29 cellular contexts compared by ENCODE assay signal in the genomic region with DNA sequence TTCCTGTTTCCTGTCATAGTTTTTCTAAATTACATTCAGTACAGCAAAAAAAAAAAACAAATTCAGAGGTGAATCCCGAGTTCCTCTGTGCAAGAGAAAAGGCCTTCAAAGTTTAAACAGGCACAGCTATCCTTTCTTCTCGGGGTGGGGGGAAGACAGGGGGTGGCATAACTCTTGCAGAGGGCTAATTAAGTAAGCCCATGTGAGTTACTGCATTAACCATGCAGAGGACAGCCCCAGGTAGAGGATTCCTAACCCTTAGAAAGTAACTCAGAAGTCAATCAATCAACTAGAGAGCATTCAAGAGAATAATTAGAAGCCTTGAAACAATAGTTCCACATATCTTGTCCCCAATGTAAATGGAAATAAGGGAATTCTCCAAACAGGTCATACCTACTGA.
"Had no signal": no experiment of that assay in that cellular context is flagged by ENCODE, and none has a peak within 500 bp of the region (broad histone marks: within the 10 kb centered on the region; RNA-seq: fewer than 3 reads in every experiment).

No MANE protein-coding gene starts in this region.

- H3K27me3 ChIP-seq: Peyer's patch, SJSA1 had no signal

- H3K36me3 ChIP-seq: Peyer's patch, SJSA1 had no signal

- H3K9me3 ChIP-seq: Peyer's patch, SJSA1, SK-N-SH had no signal

- DNase-seq: activated CD4-positive, alpha-beta T cell treated with anti-CD3 and anti-CD28 coated beads, Interleukin-2, amount 10 ng/mL, durations not matched to agents 24 days and 14 days; activated CD4-positive, alpha-beta T cell treated with anti-CD3 and anti-CD28 coated beads, Interleukin-2, amount 50 U/mL, for 4 hours; activated CD8-positive, alpha-beta T cell treated with anti-CD3 and anti-CD28 coated beads, Interleukin-2, amount 10 ng/mL, durations not matched to agents 7 days and 5 days; activated gamma-delta T cell treated with Interleukin-2 at 50 U/mL for 16 hours; activated naive CD4-positive, alpha-beta T cell treated with anti-CD3 and anti-CD28 coated beads for 36 hours; activated T-cell treated with anti-CD3 and anti-CD28 coated beads, Interleukin-2, amount 50 U/mL, for 4 hours; anterior cingulate cortex; caudate nucleus; cerebellar nuclear complex; Karpas-422; NCI-H1105; NCI-H1417 treated with DMSO at 0.1 percent for 48 hours; NCI-H187 treated with DMSO at 0.1 percent for 48 hours; NCI-H2081; NCI-H2171 treated with DMSO at 0.1 percent for 48 hours; NCI-H226; NCI-H524 treated with DMSO at 0.1 percent for 48 hours; NK-92 treated with Interleukin-12 subunit alpha and Interleukin-12 subunit beta, amount 100 ng/mL, for 24 hours; PC-3; Peyer's patch; RPMI8226; SHP77 treated with DMSO at 0.1 percent for 48 hours; SK-N-SH had no signal

- H3K27ac ChIP-seq: Peyer's patch, SJSA1 had no signal

- H3K27ac Mint-ChIP-seq: activated CD4-positive, alpha-beta T cell treated with anti-CD3 and anti-CD28 coated beads, Interleukin-2, amount 10 ng/mL, durations not matched to agents 24 days and 14 days; activated CD8-positive, alpha-beta T cell treated with anti-CD3 and anti-CD28 coated beads, Interleukin-2, amount 10 ng/mL, durations not matched to agents 7 days and 5 days; activated naive CD4-positive, alpha-beta T cell treated with anti-CD3 and anti-CD28 coated beads for 36 hours; activated naive CD4-positive, alpha-beta T cell treated with anti-CD3 and anti-CD28 coated beads, Interleukin-2, amount 50 U/mL, for 72 hours; activated T-helper 1 cell treated with anti-CD3 and anti-CD28 coated beads, Interleukin-12 subunit alpha, Interleukin-12 subunit beta, Interleukin-2, Interleukin-4 antibody, amounts not matched to agents 30 ng/mL and 10 ng/mL and 1 ng/mL, durations not matched to agents 14 hours and 24 hours and 36 hours; T-helper 1 cell treated with Interleukin-12 subunit alpha and Interleukin-12 subunit beta and Interleukin-4 antibody, amounts not matched to agents 30 μg/mL and 1 μg/mL, for 36 hours; T-helper 2 cell treated with Interferon-gamma antibody and Interleukin-4, amounts not matched to agents 5 μg/mL and 100 μg/mL, for 36 hours had no signal

- H3K4me1 ChIP-seq: Peyer's patch, SJSA1 had no signal

- H3K9me3 Mint-ChIP-seq: activated CD4-positive, alpha-beta T cell treated with anti-CD3 and anti-CD28 coated beads, Interleukin-2, amount 10 ng/mL, durations not matched to agents 24 days and 14 days; activated naive CD4-positive, alpha-beta T cell treated with anti-CD3 and anti-CD28 coated beads for 36 hours; activated T-cell treated with anti-CD3 and anti-CD28 coated beads, Interleukin-2, amount 50 U/mL, for 4 hours; activated T-helper 1 cell treated with anti-CD3 and anti-CD28 coated beads, Interleukin-12 subunit alpha, Interleukin-12 subunit beta, Interleukin-2, Interleukin-4 antibody, amounts not matched to agents 30 ng/mL and 10 ng/mL and 1 ng/mL, durations not matched to agents 14 hours and 24 hours and 36 hours; brain; T-helper 1 cell treated with Interleukin-12 subunit alpha and Interleukin-12 subunit beta and Interleukin-4 antibody, amounts not matched to agents 30 μg/mL and 1 μg/mL, for 36 hours; T-helper 2 cell treated with Interferon-gamma antibody and Interleukin-4, amounts not matched to agents 5 μg/mL and 100 μg/mL, for 36 hours had no signal

- H3K4me3 ChIP-seq: Peyer's patch, SJSA1 had no signal

- H3K4me1 Mint-ChIP-seq: activated CD4-positive, alpha-beta T cell treated with anti-CD3 and anti-CD28 coated beads, Interleukin-2, amount 10 ng/mL, durations not matched to agents 24 days and 14 days had no signal

- H3K27me3 Mint-ChIP-seq: activated CD4-positive, alpha-beta T cell treated with anti-CD3 and anti-CD28 coated beads, Interleukin-2, amount 10 ng/mL, durations not matched to agents 24 days and 14 days; brain had no signal

- H3K4me3 Mint-ChIP-seq: activated CD4-positive, alpha-beta T cell treated with anti-CD3 and anti-CD28 coated beads, Interleukin-2, amount 10 ng/mL, durations not matched to agents 24 days and 14 days; activated CD8-positive, alpha-beta T cell treated with anti-CD3 and anti-CD28 coated beads, Interleukin-2, amount 10 ng/mL, durations not matched to agents 7 days and 5 days; activated naive CD4-positive, alpha-beta T cell treated with anti-CD3 and anti-CD28 coated beads for 36 hours; activated T-cell treated with anti-CD3 and anti-CD28 coated beads, Interleukin-2, amount 50 U/mL, for 4 hours; activated T-helper 1 cell treated with anti-CD3 and anti-CD28 coated beads, Interleukin-12 subunit alpha, Interleukin-12 subunit beta, Interleukin-2, Interleukin-4 antibody, amounts not matched to agents 30 ng/mL and 10 ng/mL and 1 ng/mL, durations not matched to agents 14 hours and 24 hours and 36 hours; T-helper 1 cell treated with Interleukin-12 subunit alpha and Interleukin-12 subunit beta and Interleukin-4 antibody, amounts not matched to agents 30 μg/mL and 1 μg/mL, for 36 hours; T-helper 2 cell treated with Interferon-gamma antibody and Interleukin-4, amounts not matched to agents 5 μg/mL and 100 μg/mL, for 36 hours had no signal

- H3K36me3 Mint-ChIP-seq: activated naive CD4-positive, alpha-beta T cell treated with anti-CD3 and anti-CD28 coated beads, Interleukin-2, amount 50 U/mL, for 72 hours; brain had no signal
